ENCODE assay signal across 8 cellular contexts in genomic region chr18:3449702-3450357, GRCh38. TPM values are rescaled to one million over a fixed set of nuclear protein-coding genes. Genes with fewer than 3 reads are reported as not detected.
DNase-seq lines count a peak whose midpoint lies in the region; ATAC-seq lines count a peak whose summit lies in the region.

Gene TGIF1, plus strand, starts transcription at chr18:3450172. Its CDS starts 318 bp downstream, at chr18:3450490.

- peak within 1 kb of the TSS; percentile 94 for H3K4me3 Mint-ChIP-seq in activated CD4-positive, alpha-beta T cell treated with anti-CD3 and anti-CD28 coated beads for 36 hours
- peak within 1 kb of the TSS; percentile 90 for H3K4me3 Mint-ChIP-seq in dendritic cell treated with granulocyte-macrophage colony-stimulating factor and Interleukin-4, amounts not matched to agents 40 ng/mL and 50 ng/mL, for 4 days

- no peaks in the 10 kb centered on the region for H3K27me3 Mint-ChIP-seq in activated CD4-positive, alpha-beta T cell treated with anti-CD3 and anti-CD28 coated beads for 36 hours
- no peaks in the 10 kb centered on the region for H3K27me3 Mint-ChIP-seq in dendritic cell treated with granulocyte-macrophage colony-stimulating factor and Interleukin-4, amounts not matched to agents 40 ng/mL and 50 ng/mL, for 4 days

- peak within 1 kb of the TSS; percentile 99 for H3K27ac Mint-ChIP-seq in activated CD4-positive, alpha-beta T cell treated with anti-CD3 and anti-CD28 coated beads for 36 hours
- H3K27ac Mint-ChIP-seq in dendritic cell treated with granulocyte-macrophage colony-stimulating factor and Interleukin-4, amounts not matched to agents 40 ng/mL and 50 ng/mL, for 4 days: peak within 1 kb of the TSS; percentile 99

- POLR2A ChIA-PET in activated CD4-positive, alpha-beta T cell treated with anti-CD3 and anti-CD28 coated beads for 36 hours (lab: Charles Lee): interaction anchor here (0.5 to 2.6 kb wide), 5 partner anchors 9 to 403 kb away, joined by 3 to 17 read pairs (median 3); no protein-coding TSS in a partner anchor

- peaks cover 39% of the 10 kb centered on the region for H3K4me1 Mint-ChIP-seq in activated CD4-positive, alpha-beta T cell treated with anti-CD3 and anti-CD28 coated beads for 36 hours
- peaks cover 35% of the 10 kb centered on the region for H3K4me1 Mint-ChIP-seq in dendritic cell treated with granulocyte-macrophage colony-stimulating factor and Interleukin-4, amounts not matched to agents 40 ng/mL and 50 ng/mL, for 4 days (ENCODE audit: low read depth)

- DNase-seq in NCI-H748 (lab: John Stamatoyannopoulos, UW; ENCODE audit: unreplicated experiment) (peak; percentile 81), NCI-H748 treated with DMSO at 0.1 percent for 48 hours (lab: John Stamatoyannopoulos, UW) (no peak), NCI-H187 treated with DMSO at 0.1 percent for 48 hours (lab: John Stamatoyannopoulos, UW) (peak; percentile 43), left kidney (ENCODE audit: low read depth, low spot score) (peak; percentile 96)
- DNase-seq in activated CD4-positive, alpha-beta T cell treated with anti-CD3 and anti-CD28 coated beads for 36 hours: peak; percentile 67
- peak; percentile 53 to 59 for DNase-seq in stimulated activated CD4-positive, alpha-beta T cell treated with anti-CD3 and anti-CD28 coated beads, Interleukin-2, amount 100 ng/mL, for 24 hours

- H3K36me3 Mint-ChIP-seq in activated CD4-positive, alpha-beta T cell treated with anti-CD3 and anti-CD28 coated beads for 36 hours (ENCODE audit: low read depth): peaks cover 20% of the 10 kb centered on the region
- peaks cover 43% of the 10 kb centered on the region for H3K36me3 Mint-ChIP-seq in dendritic cell treated with granulocyte-macrophage colony-stimulating factor and Interleukin-4, amounts not matched to agents 40 ng/mL and 50 ng/mL, for 4 days (ENCODE audit: low read depth)

- intact Hi-C loops in activated CD4-positive, alpha-beta T cell treated with anti-CD3 and anti-CD28 coated beads for 36 hours (cut with DNase I, micrococcal nuclease): loop anchor here (2.0 to 5.0 kb wide), 15 partner anchors 37 to 1847 kb away; partner anchors contain the start of genes METTL4 (in 1 of the 2), MYL12A (in 1 of the 2), MYL12B (in 1 of the 2) and NDC80 (in 1 of the 2)
- intact Hi-C loops in dendritic cell treated with granulocyte-macrophage colony-stimulating factor and Interleukin-4, amounts not matched to agents 40 ng/mL and 50 ng/mL, for 4 days (cut with micrococcal nuclease): loop anchor here (1.0 to 10.0 kb wide), 4 partner anchors 143 to 425 kb away; no protein-coding TSS in a partner anchor

- CTCF ChIA-PET in activated CD4-positive, alpha-beta T cell treated with anti-CD3 and anti-CD28 coated beads for 36 hours (lab: Charles Lee): interaction anchor here (0.7 to 1.7 kb wide), 2 partner anchors 140 to 168 kb away, joined by 4 read pairs; no protein-coding TSS in a partner anchor

- H3K9me3 Mint-ChIP-seq in activated CD4-positive, alpha-beta T cell treated with anti-CD3 and anti-CD28 coated beads for 36 hours (ENCODE audit: low read depth): no peaks in the 10 kb centered on the region
- no peaks in the 10 kb centered on the region for H3K9me3 Mint-ChIP-seq in dendritic cell treated with granulocyte-macrophage colony-stimulating factor and Interleukin-4, amounts not matched to agents 40 ng/mL and 50 ng/mL, for 4 days

- ATAC-seq in activated CD4-positive, alpha-beta T cell treated with anti-CD3 and anti-CD28 coated beads for 36 hours: no peak
- no peak for ATAC-seq in GM19035 (IDR thresholded peaks at IDR 0.05; ENCODE audit: unreplicated experiment)

RNA-seq across cellular contexts. Expression of gene TGIF1, which starts in this region (rescaled TPM):
- total RNA-seq in activated CD4-positive, alpha-beta T cell treated with anti-CD3 and anti-CD28 coated beads for 36 hours: 10 to 100 TPM; 42.7 to 46.3 TPM
